ENCODE assay signal across 1 cellular context in the genomic region with DNA sequence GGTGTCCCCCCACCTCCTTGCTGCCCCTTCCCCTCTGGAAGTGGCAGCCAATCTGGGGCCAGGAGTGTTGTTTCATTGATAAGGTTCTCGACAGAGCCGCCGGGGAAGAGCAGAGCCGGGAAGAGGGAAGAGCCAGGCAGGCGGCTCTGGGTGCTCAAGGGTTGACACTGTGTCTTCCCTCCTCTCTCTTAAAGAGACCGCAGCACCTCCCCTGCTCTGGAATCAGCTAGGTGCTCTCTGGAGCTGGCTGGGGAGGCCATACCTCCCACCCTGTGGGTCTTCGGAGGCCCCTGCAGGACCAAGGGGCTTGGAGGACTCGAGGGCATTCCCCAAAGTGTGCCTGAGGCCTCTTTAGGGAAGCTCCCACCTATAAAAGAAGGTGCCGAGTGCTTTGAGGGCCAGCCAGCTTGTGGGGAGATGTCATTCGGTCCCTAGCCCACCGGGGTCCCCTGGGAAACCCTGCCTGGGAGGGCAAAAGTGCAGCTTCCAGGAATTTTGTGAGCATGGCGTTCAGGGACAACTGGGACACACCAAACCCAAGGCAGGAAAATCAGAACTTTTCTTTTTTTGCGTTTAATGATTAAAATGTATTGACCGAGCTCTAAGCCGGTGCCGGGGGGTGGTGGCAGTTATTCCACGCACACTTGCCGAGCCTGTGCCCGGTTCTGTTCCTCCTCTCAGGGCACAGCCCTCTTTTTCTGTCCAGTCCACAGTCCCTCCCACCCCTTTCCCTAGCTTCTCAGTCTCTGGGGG.
TF ChIP-seq lines count a peak whose summit lies in the region.

No MANE protein-coding gene starts in this region.

TF ChIP-seq in H1, 55 proteins besides CTCF, POLR2A, EP300 and RAD21:
- no peak for TF ChIP-seq HDAC6 (IDR thresholded peaks at IDR 0.05; ENCODE audit: low read depth, low read length)
- TF ChIP-seq YY1 (IDR thresholded peaks at IDR 0.05; ENCODE audit: low read depth, low read length): no peak
- TF ChIP-seq TAF1 (IDR thresholded peaks at IDR 0.05; ENCODE audit: low read depth, low read length): no peak
- no peak for TF ChIP-seq RXRA (IDR thresholded peaks at IDR 0.05; ENCODE audit: insufficient read depth, low read depth, low read length)
